ENCODE assay signal across 8 cellular contexts in the genomic region with DNA sequence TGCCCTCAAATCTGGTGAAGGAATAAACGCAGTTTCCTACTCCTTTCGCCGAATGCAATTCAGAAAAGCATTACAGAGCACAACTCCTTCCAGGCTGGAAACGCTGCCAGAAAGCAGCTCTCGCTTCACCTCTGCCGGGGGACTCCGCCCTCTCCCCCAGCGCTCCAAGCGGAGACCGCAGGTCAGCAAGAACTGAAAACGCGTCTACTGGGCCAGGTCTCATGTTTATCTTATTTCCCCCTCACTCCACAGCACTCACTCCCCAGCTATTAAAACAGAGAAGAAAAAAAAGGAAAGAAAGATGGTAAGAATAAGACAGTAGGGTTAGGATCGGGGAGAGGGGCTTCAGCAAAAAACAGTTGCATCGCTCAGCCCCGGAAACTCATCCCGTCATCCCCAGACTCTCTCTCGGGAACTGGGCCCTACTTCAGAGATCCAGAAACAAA.
DNase-seq lines count a peak whose midpoint lies in the region; ATAC-seq and FAIRE-seq lines count a peak whose summit lies in the region.

No MANE protein-coding gene starts in this region.

- H3K27ac ChIP-seq in caudate nucleus (ENCODE audit: low read depth, low read length), result peak overlapping the region; percentile 97

- peak; percentile 31 for ATAC-seq in HG03103 (IDR thresholded peaks at IDR 0.05; ENCODE audit: low read depth, unreplicated experiment)

- peak; percentile 47 for FAIRE-seq in islet of Langerhans (lab: Jason Lieb, UNC)

- DNase-seq in NK-92 treated with Interleukin-12 subunit alpha and Interleukin-12 subunit beta, amount 100 ng/mL, for 24 hours (lab: John Stamatoyannopoulos, UW), result peak; percentile 60
- DNase-seq in NK-92 (lab: John Stamatoyannopoulos, UW; ENCODE audit: unreplicated experiment) (no peak), NCI-H226 (peak; percentile 58), caudate nucleus (lab: John Stamatoyannopoulos, UW) (peak in 56 of 61 donors; percentile 7 to 79 (median 47))
- DNase-seq in activated CD4-positive, CD25-positive, alpha-beta regulatory T cell (lab: John Stamatoyannopoulos, UW), result peak; percentile 4 to 19 (median 5)
- DNase-seq in stimulated activated CD4-positive, alpha-beta T cell treated with anti-CD3 and anti-CD28 coated beads, Interleukin-12 subunit alpha, Interleukin-12 subunit beta, amount 100 ng/mL, for 4 hours, result peak; percentile 45
